ENCODE assay signal across 8 cellular contexts in the genomic region with DNA sequence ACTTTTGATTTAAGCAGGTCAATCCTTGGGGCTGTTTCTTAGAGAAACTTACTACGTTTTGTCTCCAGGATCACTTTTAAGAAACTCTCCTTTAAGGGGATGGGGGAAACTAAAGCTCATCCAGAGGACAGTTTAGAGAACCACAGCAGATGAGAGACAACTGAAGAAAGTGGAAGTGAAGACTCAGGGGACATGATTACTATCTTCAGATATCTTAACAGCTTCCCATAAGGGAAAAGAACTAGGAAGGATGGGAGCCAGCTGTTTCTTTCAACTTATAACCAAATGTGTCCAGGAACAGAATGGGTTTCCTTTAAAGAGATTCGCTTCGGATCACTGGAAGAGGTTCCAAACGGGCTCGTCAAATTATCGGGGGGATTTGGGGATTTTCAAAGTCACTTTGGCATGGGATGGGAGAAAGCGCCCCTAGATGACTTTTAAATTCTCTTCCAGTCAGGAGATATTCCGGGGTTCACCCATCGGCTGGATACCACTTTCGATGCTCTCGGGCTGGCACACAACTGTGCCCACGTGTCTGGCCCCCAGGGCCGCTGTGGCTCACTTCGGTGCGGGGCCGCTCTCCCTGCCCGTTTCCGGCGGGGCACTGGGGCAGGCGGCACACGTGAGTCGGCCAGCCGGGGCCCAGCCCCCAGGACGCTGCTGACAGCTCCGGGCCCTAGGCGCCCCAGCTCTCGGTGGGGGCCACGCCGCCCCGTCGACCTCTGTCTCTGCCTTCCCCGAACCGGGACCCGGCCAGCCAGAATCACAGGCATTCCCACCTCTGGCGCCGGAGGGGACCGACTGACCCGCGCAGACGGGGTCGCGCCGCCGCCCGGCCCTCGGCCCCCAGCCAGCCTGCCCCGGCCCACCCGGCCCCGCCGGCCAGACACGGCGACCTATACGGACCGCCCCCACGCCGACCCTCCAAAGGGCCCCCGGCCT. TPM values are rescaled to one million over a fixed set of nuclear protein-coding genes. Genes with fewer than 3 reads are reported as not detected.
DNase-seq lines count a peak whose midpoint lies in the region; ATAC-seq, FAIRE-seq and TF ChIP-seq lines count a peak whose summit lies in the region.

No MANE protein-coding gene starts in this region.

- TF ChIP-seq CTCF in GM20000 (IDR thresholded peaks at IDR 0.05; ENCODE audit: extremely low read depth, missing control alignments) (no peak), GM12878 (IDR thresholded peaks at IDR 0.05 in 2 of 3, conservative IDR thresholded peaks at IDR 0.05 in 1 of 3; ENCODE audit: control insufficient read depth in 2 of 3, extremely low read depth in 1 of 3, insufficient read depth in 1 of 3, low read depth in 3 of 3, low read length in 3 of 3) (no peak)

- POLR2A ChIA-PET in GM12878 (lab: Charles Lee) = no interaction called here

- intact Hi-C loops in GM12878 (cut with micrococcal nuclease; ENCODE audit: unreplicated experiment) = loop anchor here (5.0 kb wide), 1 partner anchor 84 kb away; no protein-coding TSS in a partner anchor

- CTCF ChIA-PET in GM12878 (lab: Yijun Ruan, JAX) = interaction anchor here (0.6 to 3.7 kb wide), 6 partner anchors 28 to 467 kb away, joined by 3 to 17 read pairs (median 3); no protein-coding TSS in a partner anchor

- peak overlapping the region; percentile 81 for H3K27ac ChIP-seq in GM12878 (ENCODE audit: control insufficient read depth, insufficient read depth)
- peak overlapping the region; percentile 77 to 98 (median 92) for H3K27ac ChIP-seq in skin epidermis

- peak; percentile 76 for TF ChIP-seq POLR2A in GM12878 (IDR thresholded peaks at IDR 0.05; ENCODE audit: low read depth, low read length)

- DNase-seq in D341Med (ENCODE audit: low spot score) = peak; percentile 77
- peak; percentile 85 for DNase-seq in GM20000 (ENCODE audit: low spot score)
- DNase-seq in HuH-7 (ENCODE audit: low spot score) = peak; percentile 66
- DNase-seq in T-helper 22 cell (ENCODE audit: low read depth) = peak; percentile 1
- DNase-seq in GM12878 (ENCODE audit: low read depth, low spot score) = no peak
- DNase-seq in putamen (ENCODE audit: low spot score) = no peak

- peaks cover 17% of the 10 kb centered on the region for H3K4me1 ChIP-seq in GM12878 (ENCODE audit: control insufficient read depth, insufficient read depth, low read length)

- TF ChIP-seq RAD21 in GM12878 (IDR thresholded peaks at IDR 0.05; ENCODE audit: insufficient read depth, low read depth, low read length) = no peak

- FAIRE-seq in GM12878 (lab: Jason Lieb, UNC) = peak; percentile 59

- no peaks in the 10 kb centered on the region for H4K20me1 ChIP-seq in GM12878 (ENCODE audit: control insufficient read depth, insufficient read depth)

- H3K36me3 ChIP-seq in GM12878 (ENCODE audit: control insufficient read depth in 2 of 2, insufficient read depth in 2 of 2, low read length in 1 of 2) = no peaks in the 10 kb centered on the region

- RAD21 ChIA-PET in GM12878 (lab: Charles Lee; ENCODE audit: unreplicated experiment) = interaction anchor here (0.7 to 2.4 kb wide), 6 partner anchors 68 to 488 kb away, joined by 3 to 7 read pairs (median 4); a partner anchor contains a TSS

- no peaks in the 10 kb centered on the region for H3K9me3 ChIP-seq in GM12878 (replicated peaks; ENCODE audit: control insufficient read depth, insufficient read depth, low read length)
- no peaks in the 10 kb centered on the region for H3K9me3 ChIP-seq in iPS-18c (ENCODE audit: control insufficient read depth, insufficient read depth, low read length)

- peaks cover 63% of the 10 kb centered on the region for H3K79me2 ChIP-seq in GM12878 (ENCODE audit: control insufficient read depth, insufficient read depth, low read length)

- WGBS in GM12878 (ENCODE audit: insufficient coverage, insufficient replicate concordance, low lambda C conversion rate, missing lambda C conversion rate) = under 1% methylated on average over 40 of the region's 57 CpGs

- no peaks in the 10 kb centered on the region for H3K27me3 ChIP-seq in GM12878 (replicated peaks in 1 of 2; ENCODE audit: control insufficient read depth in 2 of 2, insufficient read depth in 2 of 2, low read length in 1 of 2)

- H3K4me3 ChIP-seq in GM12878 (peak overlapping the region; percentile 45), iPS-18c (ENCODE audit: insufficient read depth, low read depth, low read length) (peak overlapping the region; percentile 75), skin epidermis (peak overlapping the region; percentile 62 to 98 (median 86))

- peak overlapping the region; percentile 87 for H3K9ac ChIP-seq in GM12878 (ENCODE audit: control insufficient read depth, insufficient read depth, low read length)

- BruUV-seq in GM12878 (replicated peaks; lab: Mats Ljungman, UMichigan) = no TSS peak

- H3K4me2 ChIP-seq in GM12878 (ENCODE audit: control insufficient read depth, insufficient read depth) = peak overlapping the region; percentile 94

- peak; percentile 88 for ATAC-seq in GM12878

- in situ Hi-C loops in GM12878 (cut with MboI) = no loop called here

- peak overlapping the region; percentile 77 for H2AFZ ChIP-seq in GM12878 (ENCODE audit: control insufficient read depth, low read depth, low read length)

- SMC1A ChIA-PET in GM12878 (lab: Charles Lee; ENCODE audit: uncharacterized antibody, unreplicated experiment) = interaction anchor here (0.9 to 2.9 kb wide), 6 partner anchors 11 to 289 kb away, joined by 3 to 10 read pairs (median 4); no protein-coding TSS in a partner anchor

- TF ChIP-seq EP300 in GM12878 (IDR thresholded peaks at IDR 0.05; ENCODE audit: borderline replicate concordance in 1 of 2, control insufficient read depth in 1 of 2, low read depth in 2 of 2, low read length in 2 of 2) = no peak

TF ChIP-seq in GM12878, 131 proteins besides CTCF, POLR2A, EP300 and RAD21 (continues in another document):
- TF ChIP-seq BHLHE40 (IDR thresholded peaks at IDR 0.05; ENCODE audit: borderline replicate concordance in 1 of 2, low read depth in 2 of 2, low read length in 1 of 2) = peak; percentile 94 to 97
- TF ChIP-seq ZNF384 (IDR thresholded peaks at IDR 0.05; ENCODE audit: borderline replicate concordance, low read depth, low read length) = peak; percentile 5; the same call in 1 of the 2 replicates
- peak; percentile 20; the same call in 1 of the 3 replicates for TF ChIP-seq POU2F2 (IDR thresholded peaks at IDR 0.05; ENCODE audit: borderline replicate concordance, low read depth, low read length)
- TF ChIP-seq, protein P1, sequence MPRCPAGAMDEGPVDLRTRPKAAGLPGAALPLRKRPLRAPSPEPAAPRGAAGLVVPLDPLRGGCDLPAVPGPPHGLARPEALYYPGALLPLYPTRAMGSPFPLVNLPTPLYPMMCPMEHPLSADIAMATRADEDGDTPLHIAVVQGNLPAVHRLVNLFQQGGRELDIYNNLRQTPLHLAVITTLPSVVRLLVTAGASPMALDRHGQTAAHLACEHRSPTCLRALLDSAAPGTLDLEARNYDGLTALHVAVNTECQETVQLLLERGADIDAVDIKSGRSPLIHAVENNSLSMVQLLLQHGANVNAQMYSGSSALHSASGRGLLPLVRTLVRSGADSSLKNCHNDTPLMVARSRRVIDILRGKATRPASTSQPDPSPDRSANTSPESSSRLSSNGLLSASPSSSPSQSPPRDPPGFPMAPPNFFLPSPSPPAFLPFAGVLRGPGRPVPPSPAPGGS (IDR thresholded peaks at IDR 0.05; ENCODE audit: borderline replicate concordance, insufficient read depth, low read depth, low read length, poor library complexity, severe bottlenecking) = peak; percentile 29
- 0 out of 2 replicates have a peak, but pooled peaks have one; percentile 67 for TF ChIP-seq NR2F1 (conservative IDR thresholded peaks at IDR 0.05)
- TF ChIP-seq, protein P2, sequence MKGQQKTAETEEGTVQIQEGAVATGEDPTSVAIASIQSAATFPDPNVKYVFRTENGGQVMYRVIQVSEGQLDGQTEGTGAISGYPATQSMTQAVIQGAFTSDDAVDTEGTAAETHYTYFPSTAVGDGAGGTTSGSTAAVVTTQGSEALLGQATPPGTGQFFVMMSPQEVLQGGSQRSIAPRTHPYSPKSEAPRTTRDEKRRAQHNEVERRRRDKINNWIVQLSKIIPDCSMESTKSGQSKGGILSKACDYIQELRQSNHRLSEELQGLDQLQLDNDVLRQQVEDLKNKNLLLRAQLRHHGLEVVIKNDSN (IDR thresholded peaks at IDR 0.05; ENCODE audit: borderline replicate concordance, extremely low read length, insufficient read depth, low read depth, low read length) = peak; percentile 67
- peak; percentile 39; the same call in 1 of the 2 replicates for TF ChIP-seq SMAD5 (IDR thresholded peaks at IDR 0.05; ENCODE audit: low read depth)
- peak; percentile 47 for TF ChIP-seq SPI1 (IDR thresholded peaks at IDR 0.05; ENCODE audit: borderline replicate concordance, insufficient read depth, low read depth, low read length)
- peak; percentile 27; the same call in 1 of the 2 replicates for TF ChIP-seq EED (IDR thresholded peaks at IDR 0.05; ENCODE audit: low read depth)
- peak; percentile 18 for TF ChIP-seq MYC (IDR thresholded peaks at IDR 0.05; ENCODE audit: insufficient read depth, insufficient read length, insufficient replicate concordance, low read length, severe bottlenecking)
- TF ChIP-seq RUNX3 (IDR thresholded peaks at IDR 0.05; ENCODE audit: low read length) = 0 out of 2 replicates have a peak, but pooled peaks have one; percentile 11

RNA-seq across cellular contexts. Expression of a gene that starts 1.0 kb away (rescaled TPM):
- 182 and 203 TPM in 2 replicates for total RNA-seq in GM12878 (2013; cell fraction: nucleolus; rRNA removed)
- total RNA-seq in GM12878 (2014; rRNA removed) (30.6 and 40.6 TPM in 2 replicates), GM12878 (2014; rRNA removed; fragmentation: Illumina TruSeq; extraction: Trizol) (25.9 and 26.0 TPM in 2 replicates), GM12878 (2021) (27.5 and 30.8 TPM in 2 replicates)
- polyA plus RNA-seq in GM12878 (2011; ENCODE audit: low read depth) = 8.3 TPM
- polyA plus RNA-seq in GM12878 (2011; rRNA removed) (27.3 and 44.1 TPM in 2 replicates), GM12878 (2014; fragmentation: Illumina TruSeq; extraction: Trizol) (29.7 and 33.1 TPM in 2 replicates), GM12878 (2014; fragmentation: Nextera tagmentation; extraction: Ambion mirVana) (1 to 10 TPM; 7.5 to 7.9 TPM), GM12878 (2014; rRNA removed) (31.7 and 33.3 TPM in 2 replicates), GM12878 (2016; fragmentation: Nextera tagmentation; extraction: Ambion mirVana) (10 to 100 TPM; 20.8 to 23.6 TPM)
- 30.4 and 33.1 TPM in 2 replicates for polyA plus RNA-seq in GM12878 (2011; cell fraction: cytosol; rRNA removed)
- polyA plus RNA-seq in GM12878 (2011; cell fraction: nucleus; rRNA removed) = 180 and 222 TPM in 2 replicates
- 18.7 and 18.9 TPM in 2 replicates for polyA plus RNA-seq in GM12878 (2012)
- 37.5 and 55.4 TPM in 2 replicates for polyA minus RNA-seq in GM12878 (2011; rRNA and poly(A)+ RNA removed)
- polyA minus RNA-seq in GM12878 (2011; cell fraction: cytosol; rRNA and poly(A)+ RNA removed) = 9.6 and 14.3 TPM in 2 replicates
- polyA minus RNA-seq in GM12878 (2011; cell fraction: nucleus; rRNA and poly(A)+ RNA removed) = 57.8 and 85.8 TPM in 2 replicates

Comparison
In these comparisons a context has a peak if more than half of its experiments do, and no peak if none do; other contexts are left out.
1. DNase-seq: peak in D341Med (single experiment), GM20000 (single experiment), HuH-7 (single experiment) and T-helper 22 cell (single experiment); none in GM12878 (single experiment) and putamen (single experiment).
2. Peak in every context shown above with its lines, with median percentiles within 50 percentile points of each other: H3K4me3 ChIP-seq.